ENCODE assay signal across 8 cellular contexts in the genomic region with DNA sequence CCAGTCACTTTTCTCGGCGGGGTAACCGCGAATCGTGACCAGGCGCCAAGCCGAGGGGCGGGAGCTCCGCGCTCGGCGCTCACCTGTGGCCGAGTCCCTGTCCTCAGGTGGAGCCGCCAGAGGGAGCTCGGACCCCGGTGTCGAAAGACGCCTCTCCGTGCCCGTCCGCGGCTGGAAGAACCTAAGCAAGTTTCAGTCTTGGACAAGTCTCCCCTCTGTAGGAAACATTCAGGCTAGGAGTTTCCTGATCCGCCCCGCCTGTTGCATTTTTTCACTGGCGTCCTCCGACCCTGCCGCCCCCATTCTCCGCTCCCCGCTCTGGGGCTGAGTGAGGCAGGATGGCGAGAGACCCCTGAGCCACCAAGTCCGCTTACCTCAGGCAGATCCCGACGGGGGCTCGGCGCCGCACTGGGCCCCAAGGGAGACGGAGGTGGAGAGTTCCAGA. TPM values are rescaled to one million over a fixed set of nuclear protein-coding genes. Genes with fewer than 3 reads are reported as not detected.
DNase-seq lines count a peak whose midpoint lies in the region; ATAC-seq and TF ChIP-seq lines count a peak whose summit lies in the region.

No MANE protein-coding gene starts in this region.

- no peak overlapping the region for H3K27ac ChIP-seq in GM23338 (ENCODE audit: low read depth)
- peak overlapping the region; percentile 71 to 81 for H3K27ac ChIP-seq in SK-N-SH (ENCODE audit: low read depth in 2 of 2, low read length in 1 of 2)
- H3K27ac ChIP-seq in adrenal gland = peak overlapping the region in 4 of 5 donors; percentile 33 to 87 (median 79)
- peak overlapping the region; percentile 84 to 91 for H3K27ac ChIP-seq in ovary
- peak overlapping the region; percentile 86 to 89 (median 88) for H3K27ac ChIP-seq in transverse colon

- POLR2A ChIA-PET in SK-N-SH (lab: Yijun Ruan, JAX) = interaction anchor here (0.7 kb wide), 1 partner anchor 210 kb away, joined by 3 read pairs; no protein-coding TSS in a partner anchor

- H3K4me2 ChIP-seq in GM23338 (peak overlapping the region; percentile 86), SK-N-SH (peak overlapping the region; percentile 63)

- peak overlapping the region; percentile 92 for H3K27ac Mint-ChIP-seq in GM23338

- no peak for TF ChIP-seq EP300 in SK-N-SH (IDR thresholded peaks at IDR 0.05; ENCODE audit: borderline replicate concordance in 1 of 2, low read depth in 1 of 2, low read length in 1 of 2)
- TF ChIP-seq EP300 in ovary (IDR thresholded peaks at IDR 0.05) = no peak
- TF ChIP-seq EP300 in transverse colon (IDR thresholded peaks at IDR 0.05; ENCODE audit: low read depth) = no peak

- H3K36me3 Mint-ChIP-seq in GM23338 (ENCODE audit: low read depth) = peaks cover 47% of the 10 kb centered on the region

- H4K20me1 ChIP-seq in GM23338 (replicated peaks; ENCODE audit: insufficient read depth) (peaks cover 4% of the 10 kb centered on the region; the same call in 1 of the 2 replicates), SK-N-SH (ENCODE audit: insufficient read depth) (peaks cover 24% of the 10 kb centered on the region; the same call in 1 of the 2 replicates)

- H3K4me3 Mint-ChIP-seq in GM23338 = peak overlapping the region; percentile 93

- peak; percentile 81 for ATAC-seq in GM23338

- TF ChIP-seq CTCF in GM23338 (conservative IDR thresholded peaks at IDR 0.05; ENCODE audit: low read depth in 2 of 2) = peak; percentile 71 to 86
- TF ChIP-seq CTCF in LNCAP (IDR thresholded peaks at IDR 0.05) = peak; percentile 85
- TF ChIP-seq CTCF in SK-N-SH (IDR thresholded peaks at IDR 0.05) = peak; percentile 80
- TF ChIP-seq CTCF in adrenal gland (IDR thresholded peaks at IDR 0.05) = peak; percentile 43 to 76 (median 69)
- TF ChIP-seq CTCF in ovary (IDR thresholded peaks at IDR 0.05) = peak; percentile 50 to 72 (median 50)
- peak; percentile 49 to 60 (median 58) for TF ChIP-seq CTCF in transverse colon (IDR thresholded peaks at IDR 0.05)

- H3K79me2 ChIP-seq in GM23338 (replicated peaks; ENCODE audit: insufficient read depth) = peaks cover 48% of the 10 kb centered on the region
- H3K79me2 ChIP-seq in SK-N-SH (ENCODE audit: insufficient read depth) = peaks cover 54% of the 10 kb centered on the region

- H3K4me3 ChIP-seq in GM23338 (peak overlapping the region; percentile 94), SK-N-SH (ENCODE audit: low read depth in 2 of 2, low read length in 1 of 2) (peak overlapping the region; percentile 84 to 95), adrenal gland (peak overlapping the region in 3 of 4 donors; percentile 78 to 88 (median 78)), ovary (peak overlapping the region; percentile 79), transverse colon (peak overlapping the region; percentile 65 to 85 (median 79))

- H3K9me3 ChIP-seq in SK-N-SH (no peaks in the 10 kb centered on the region), adrenal gland (replicated peaks in 1 of 3) (no peaks in the 10 kb centered on the region), ovary (no peaks in the 10 kb centered on the region), transverse colon (no peaks in the 10 kb centered on the region)

- peak; percentile 91 for TF ChIP-seq RAD21 in SK-N-SH (IDR thresholded peaks at IDR 0.05; ENCODE audit: low read length)

- no peaks in the 10 kb centered on the region for H3K9me2 ChIP-seq in GM23338 (ENCODE audit: insufficient read depth)
- no peaks in the 10 kb centered on the region for H3K9me2 ChIP-seq in SK-N-SH

- H3K36me3 ChIP-seq in GM23338 (ENCODE audit: insufficient read depth) (no peaks in the 10 kb centered on the region), SK-N-SH (replicated peaks in 1 of 2; ENCODE audit: control insufficient read depth in 1 of 2, insufficient read depth in 2 of 2, low read length in 1 of 2) (peaks cover 0 to 27% of the 10 kb centered on the region in 2 experiments), adrenal gland (replicated peaks in 1 of 2) (no peaks in the 10 kb centered on the region), ovary (no peaks in the 10 kb centered on the region), transverse colon (no peaks in the 10 kb centered on the region)

- no peaks in the 10 kb centered on the region for H3F3A ChIP-seq in GM23338 (replicated peaks; ENCODE audit: low read depth)
- H3F3A ChIP-seq in SK-N-SH (replicated peaks; ENCODE audit: insufficient read depth) = peaks cover 6% of the 10 kb centered on the region

- DNase-seq in EH (ENCODE audit: low read depth) = peak; percentile 86
- peak; percentile 95 for DNase-seq in GM23338 (ENCODE audit: low spot score)
- peak; percentile 78 for DNase-seq in SK-N-SH
- DNase-seq in adrenal gland = peak; percentile 81 to 94 (median 89)
- DNase-seq in cardiac septum (ENCODE audit: low spot score) = peak; percentile 87
- DNase-seq in ovary = peak; percentile 85 to 92 (median 90)
- DNase-seq in transverse colon = peak; percentile 84

- no peaks in the 10 kb centered on the region for H3K27me3 ChIP-seq in GM23338 (ENCODE audit: insufficient read depth)
- H3K27me3 ChIP-seq in SK-N-SH (ENCODE audit: insufficient read depth) = no peaks in the 10 kb centered on the region
- no peaks in the 10 kb centered on the region for H3K27me3 ChIP-seq in adrenal gland
- no peaks in the 10 kb centered on the region for H3K27me3 ChIP-seq in ovary
- H3K27me3 ChIP-seq in transverse colon = peaks cover 4% of the 10 kb centered on the region

- H3K9ac ChIP-seq in SK-N-SH = peak overlapping the region; percentile 87

- H3K4me1 ChIP-seq in GM23338 (ENCODE audit: insufficient read depth) (peaks cover 63% of the 10 kb centered on the region), SK-N-SH (ENCODE audit: control insufficient read depth in 1 of 2, insufficient read depth in 2 of 2, low read depth in 1 of 2, low read length in 1 of 2) (peaks cover 17 to 22% of the 10 kb centered on the region in 2 experiments; a peak in 3 of 4 replicates), adrenal gland (replicated peaks in 1 of 2) (peaks cover 9 to 14% of the 10 kb centered on the region in 2 donors), ovary (ENCODE audit: insufficient read depth) (peaks cover 3% of the 10 kb centered on the region), transverse colon (peaks cover 0 to 17% (median 7%) of the 10 kb centered on the region in 4 donors)

- TF ChIP-seq POLR2A in adrenal gland (IDR thresholded peaks at IDR 0.05) (no peak), ovary (IDR thresholded peaks at IDR 0.05) (no peak), transverse colon (IDR thresholded peaks at IDR 0.05) (no peak)

- in situ Hi-C loops in transverse colon (cut with MboI; ENCODE audit: low pct_ligation_motif_present in 1 of 4, low pct_unique_long_range_greater_than_20kb in 1 of 4, low sequenced_read_pairs in 3 of 4) = no loop called here

- CTCF ChIA-PET in SK-N-SH (lab: Yijun Ruan, JAX) = interaction anchor here (0.5 to 4.3 kb wide), 40 partner anchors 9 to 1146 kb away, joined by 3 to 51 read pairs (median 4); no protein-coding TSS in a partner anchor

- peak overlapping the region; percentile 92 for H2AFZ ChIP-seq in GM23338
- peak overlapping the region; percentile 85; the same call in 1 of the 2 replicates for H2AFZ ChIP-seq in SK-N-SH (ENCODE audit: low read depth)

- under 1% methylated on average over 19 of the region's 37 CpGs for WGBS in SK-N-SH (ENCODE audit: low lambda C conversion rate)
- 1 to 3% (median 1%) methylated on average over 10 to 37 of the region's 37 CpGs for WGBS in adrenal gland, 4 donors
- WGBS in ovary, 3 donors = 0% methylated on average over 37 of the region's 37 CpGs
- WGBS in transverse colon (ENCODE audit: low coverage in 1 of 2), 2 donors = 1% methylated on average over 37 of the region's 37 CpGs; no CpG with 5 or more reads in 1 of the 2 donors

- no peaks in the 10 kb centered on the region for H3K9me3 Mint-ChIP-seq in GM23338

- peaks cover 6% of the 10 kb centered on the region for H3K27me3 Mint-ChIP-seq in GM23338 (ENCODE audit: insufficient read depth, low read depth, poor library complexity)

- H3K4me1 Mint-ChIP-seq in GM23338 = peaks cover 62% of the 10 kb centered on the region

- intact Hi-C loops in adrenal gland (cut with DNase I) = no loop called here
- intact Hi-C loops in cardiac septum (cut with DNase I) = loop anchor here (10.0 kb wide), 1 partner anchor 1149 kb away; no protein-coding TSS in a partner anchor
- intact Hi-C loops in ovary (cut with DNase I) = no loop called here
- intact Hi-C loops in transverse colon (cut with DNase I; ENCODE audit: low total_unique reads) = no loop called here

TF ChIP-seq in GM23338, 12 proteins besides CTCF, POLR2A, EP300 and RAD21 (continues in another document):
- no peak for TF ChIP-seq EZH2phosphoT487 (IDR thresholded peaks at IDR 0.05; ENCODE audit: unreplicated experiment)
- TF ChIP-seq JUNB (IDR thresholded peaks at IDR 0.05; ENCODE audit: unreplicated experiment) = no peak
- no peak for TF ChIP-seq ZNF114 (CRISPR knock-in tag; IDR thresholded peaks at IDR 0.05)
- TF ChIP-seq STAT1 (IDR thresholded peaks at IDR 0.05; ENCODE audit: unreplicated experiment) = no peak
- TF ChIP-seq POLR2AphosphoS5 (IDR thresholded peaks at IDR 0.05; ENCODE audit: low read depth) = no peak
- no peak; the same call in 1 of the 2 replicates for TF ChIP-seq CREB1 (CRISPR knock-in tag; IDR thresholded peaks at IDR 0.05; ENCODE audit: low read depth)

TF ChIP-seq in SK-N-SH, 30 proteins besides CTCF, POLR2A, EP300 and RAD21:
- TF ChIP-seq SIN3A (IDR thresholded peaks at IDR 0.05; ENCODE audit: borderline replicate concordance, low read depth, low read length) = peak; percentile 46; the same call in 1 of the 2 replicates
- peak; percentile 7; the same call in 1 of the 2 replicates for TF ChIP-seq TAF1 (IDR thresholded peaks at IDR 0.05; ENCODE audit: borderline replicate concordance, low read depth, low read length)
- TF ChIP-seq RFX5 (IDR thresholded peaks at IDR 0.05; ENCODE audit: low read length) = no peak
- TF ChIP-seq SMC3 (IDR thresholded peaks at IDR 0.05; ENCODE audit: low read depth, low read length) = peak; percentile 95

RNA-seq across cellular contexts. Expression of a gene that starts 0.5 kb away (rescaled TPM):
- 20.8 and 24.1 TPM in 2 replicates for total RNA-seq in GM23338 (2014; rRNA removed; shearing (Covaris generic))
- polyA plus RNA-seq in GM23338 (2016; fragmentation: Nextera tagmentation; extraction: Ambion mirVana) = 4.9 and 5.7 TPM in 2 replicates
- 3.3 and 4.6 TPM in 2 replicates for polyA plus RNA-seq in SK-N-SH (2012; rRNA removed)
- 5.2 and 5.3 TPM in 2 replicates for polyA plus RNA-seq in SK-N-SH (2012; cell fraction: cytosol; rRNA removed)
- polyA plus RNA-seq in SK-N-SH (2012; cell fraction: nucleus; rRNA removed) = 2.2 and 4.7 TPM in 2 replicates
- total RNA-seq in adrenal gland = 10 to 100 TPM in 1 of 8 donors, 1 to 10 TPM in 7; 2.2 to 11.5 (median 5.0) TPM
- polyA plus RNA-seq in adrenal gland = 1 to 10 TPM; 1.0 to 1.8 (median 1.1) TPM
- total RNA-seq in cardiac septum = 3.4 TPM
- total RNA-seq in ovary = 10 to 100 TPM in 2 of 7 donors, 1 to 10 TPM in 5; 5.5 to 11.0 (median 9.1) TPM
- polyA plus RNA-seq in ovary = 1 to 10 TPM; 3.1 to 7.6 TPM
- total RNA-seq in transverse colon = 1 to 10 TPM; 1.2 to 5.1 (median 2.0) TPM
